Comparison of ENCODE assay signal across 29 cellular contexts in the genomic region with DNA sequence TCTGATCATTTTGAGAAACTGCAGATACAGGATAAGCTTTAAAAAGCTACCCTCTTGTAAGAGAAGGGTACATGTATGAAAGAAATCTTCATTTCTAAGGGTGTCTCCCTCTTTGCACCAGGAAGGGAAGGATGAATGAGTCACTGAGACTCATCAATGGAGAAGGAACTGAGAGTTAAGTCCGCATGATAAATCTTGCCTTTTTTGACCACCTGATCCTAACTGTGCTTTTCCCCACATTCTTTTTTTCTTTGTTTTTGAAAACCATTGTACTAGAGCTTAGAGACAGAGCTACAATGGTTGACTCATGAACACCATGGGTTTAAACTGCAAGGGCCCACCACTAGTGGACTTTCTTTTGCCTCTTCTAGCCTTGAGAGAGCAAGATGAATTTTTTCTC.
"Had no signal": no experiment of that assay in that cellular context is flagged by ENCODE, and none has a peak within 500 bp of the region (broad histone marks: within the 10 kb centered on the region; RNA-seq: fewer than 3 reads in every experiment).

No MANE protein-coding gene starts in this region.

- H3K27ac ChIP-seq: brain microvascular endothelial cell, esophagus muscularis mucosa, left ventricle myocardium inferior, ovary, right lobe of liver, skin epidermis, testis, transverse colon had no signal

- H3K9me3 Mint-ChIP-seq: activated CD4-positive, alpha-beta memory T cell treated with anti-CD3 and anti-CD28 coated beads, Interleukin-2, amount 10 ng/mL, durations not matched to agents 7 days and 5 days; activated CD4-positive, alpha-beta T cell treated with anti-CD3 and anti-CD28 coated beads, Interleukin-2, amount 10 ng/mL, durations not matched to agents 24 days and 14 days had no signal

- H3K4me1 ChIP-seq: esophagus muscularis mucosa, left ventricle myocardium inferior, right lobe of liver, transverse colon had no signal

- ATAC-seq: effector memory CD8-positive, alpha-beta T cell; mucosa of descending colon; natural killer cell treated with Interleukin-12 subunit alpha and Interleukin-12 subunit beta and Interleukin-15 and Interleukin-18, amount 100 ng/mL, for 72 hours; right lobe of liver; stimulated activated naive CD8-positive, alpha-beta T cell treated with anti-CD3 and anti-CD28 coated beads, Interleukin-15, Interleukin-2, amounts not matched to agents 100 U/mL and 50 U/mL, for 24 hours had no signal

- H3K9me3 ChIP-seq: mucosa of descending colon, ovary, right lobe of liver, testis, transverse colon had no signal

- H3K36me3 ChIP-seq: brain microvascular endothelial cell, esophagus muscularis mucosa, left ventricle myocardium inferior, ovary, right lobe of liver, transverse colon had no signal

- DNase-seq: activated CD4-positive, alpha-beta memory T cell treated with anti-CD3 and anti-CD28 coated beads, Interleukin-2, amount 10 ng/mL, durations not matched to agents 7 days and 5 days; activated CD4-positive, alpha-beta T cell treated with anti-CD3 and anti-CD28 coated beads, Interleukin-2, amount 10 ng/mL, durations not matched to agents 24 days and 14 days; activated CD4-positive, CD25-positive, alpha-beta regulatory T cell treated with anti-CD3 and anti-CD28 coated beads, Interleukin-2, amount 50 U/mL, for 72 hours; activated CD8-positive, alpha-beta memory T cell treated with anti-CD3 and anti-CD28 coated beads, Interleukin-2, amount 50 U/mL, for 48 hours; activated gamma-delta T cell; activated naive CD4-positive, alpha-beta T cell treated with anti-CD3 and anti-CD28 coated beads, Interleukin-2, amount 50 U/mL, for 16 hours; activated T-cell treated with anti-CD3 and anti-CD28 coated beads, Interleukin-2, amount 50 U/mL, for 24 hours; amniotic stem cell; brain microvascular endothelial cell; caudate nucleus; cortex of kidney; effector memory CD8-positive, alpha-beta T cell; foreskin melanocyte; islet precursor cell; left ventricle myocardium inferior; mucosa of descending colon; ovary; right lobe of liver; stimulated activated CD4-positive, alpha-beta T cell treated with anti-CD3 and anti-CD28 coated beads, Interleukin-12 subunit alpha, Interleukin-12 subunit beta, amount 100 ng/mL, for 4 hours; stimulated activated CD4-positive, alpha-beta T cell treated with anti-CD3 and anti-CD28 coated beads, Interleukin-4, amount 100 ng/mL, for 1 hour; stimulated activated naive CD8-positive, alpha-beta T cell treated with anti-CD3 and anti-CD28 coated beads, Interleukin-15, Interleukin-2, amounts not matched to agents 100 U/mL and 50 U/mL, for 24 hours; T1000; testis; transverse colon had no signal

- H3K27ac Mint-ChIP-seq: activated CD4-positive, alpha-beta memory T cell treated with anti-CD3 and anti-CD28 coated beads, Interleukin-2, amount 10 ng/mL, durations not matched to agents 7 days and 5 days; activated CD4-positive, alpha-beta T cell treated with anti-CD3 and anti-CD28 coated beads, Interleukin-2, amount 10 ng/mL, durations not matched to agents 24 days and 14 days; activated T-cell treated with anti-CD3 and anti-CD28 coated beads, Interleukin-2, amount 50 U/mL, for 24 hours; effector memory CD8-positive, alpha-beta T cell; natural killer cell treated with Interleukin-12 subunit alpha and Interleukin-12 subunit beta and Interleukin-15 and Interleukin-18, amount 100 ng/mL, for 72 hours; progenitor cell of endocrine pancreas had no signal

- H3K27me3 Mint-ChIP-seq: activated CD4-positive, alpha-beta memory T cell treated with anti-CD3 and anti-CD28 coated beads, Interleukin-2, amount 10 ng/mL, durations not matched to agents 7 days and 5 days; activated CD4-positive, alpha-beta T cell treated with anti-CD3 and anti-CD28 coated beads, Interleukin-2, amount 10 ng/mL, durations not matched to agents 24 days and 14 days; activated T-cell treated with anti-CD3 and anti-CD28 coated beads, Interleukin-2, amount 50 U/mL, for 24 hours; effector memory CD8-positive, alpha-beta T cell; natural killer cell treated with Interleukin-12 subunit alpha and Interleukin-12 subunit beta and Interleukin-15 and Interleukin-18, amount 100 ng/mL, for 72 hours; progenitor cell of endocrine pancreas had no signal

- H3K27me3 ChIP-seq: brain microvascular endothelial cell, esophagus muscularis mucosa, ovary, right lobe of liver, testis, transverse colon had no signal

- H3K36me3 Mint-ChIP-seq: natural killer cell treated with Interleukin-12 subunit alpha and Interleukin-12 subunit beta and Interleukin-15 and Interleukin-18, amount 100 ng/mL, for 72 hours had no signal

- H3K4me3 Mint-ChIP-seq: activated CD4-positive, alpha-beta memory T cell treated with anti-CD3 and anti-CD28 coated beads, Interleukin-2, amount 10 ng/mL, durations not matched to agents 7 days and 5 days; activated CD4-positive, alpha-beta T cell treated with anti-CD3 and anti-CD28 coated beads, Interleukin-2, amount 10 ng/mL, durations not matched to agents 24 days and 14 days; activated T-cell treated with anti-CD3 and anti-CD28 coated beads, Interleukin-2, amount 50 U/mL, for 24 hours; effector memory CD8-positive, alpha-beta T cell; natural killer cell treated with Interleukin-12 subunit alpha and Interleukin-12 subunit beta and Interleukin-15 and Interleukin-18, amount 100 ng/mL, for 72 hours had no signal

- H3K4me1 Mint-ChIP-seq: activated CD4-positive, alpha-beta memory T cell treated with anti-CD3 and anti-CD28 coated beads, Interleukin-2, amount 10 ng/mL, durations not matched to agents 7 days and 5 days; activated CD4-positive, alpha-beta T cell treated with anti-CD3 and anti-CD28 coated beads, Interleukin-2, amount 10 ng/mL, durations not matched to agents 24 days and 14 days had no signal

- H3K4me3 ChIP-seq: esophagus muscularis mucosa, left ventricle myocardium inferior, lung, mucosa of descending colon, ovary, right lobe of liver, skin epidermis, testis, transverse colon had no signal
